Comparison of ENCODE assay signal across 10 cellular contexts in the genomic region with DNA sequence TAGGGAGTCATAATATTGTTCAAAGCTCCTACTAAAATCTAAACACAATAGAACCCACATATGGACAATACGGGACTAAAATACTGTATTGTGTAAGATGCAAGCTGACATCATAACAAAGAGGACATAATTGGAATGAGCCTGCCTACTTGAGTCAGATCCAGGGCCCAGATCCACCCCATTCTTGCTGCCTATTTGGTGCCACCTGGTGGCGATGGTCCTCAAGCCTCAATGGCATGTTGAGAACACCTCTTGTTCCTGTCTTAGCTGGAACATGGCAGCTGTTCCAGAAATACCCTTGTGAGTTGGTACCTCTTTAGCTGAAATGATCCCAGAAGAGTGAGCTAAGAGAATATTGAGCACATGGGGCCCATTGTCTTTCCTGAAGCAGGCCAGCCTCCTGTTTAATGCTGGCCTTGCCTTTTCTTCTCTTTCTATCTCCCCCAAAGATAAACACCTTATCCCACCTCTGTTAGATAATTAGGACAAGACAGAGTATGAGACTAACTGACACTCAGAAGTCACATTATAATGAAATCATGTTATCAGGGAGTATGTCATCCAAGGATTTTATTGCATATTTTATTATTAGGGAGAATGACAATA.
DNase-seq lines count a peak whose midpoint lies in the region; ATAC-seq, FAIRE-seq and TF ChIP-seq lines count a peak whose summit lies in the region.
"Had no signal": no experiment of that assay in that cellular context is flagged by ENCODE, and none has a peak within 500 bp of the region (broad histone marks: within the 10 kb centered on the region; RNA-seq: fewer than 3 reads in every experiment).

No MANE protein-coding gene starts in this region.

- TF ChIP-seq POLR2A in A549 (IDR thresholded peaks at IDR 0.05; ENCODE audit: low read length) (no peak), gastroesophageal sphincter (IDR thresholded peaks at IDR 0.05) (no peak)

- H3K27ac ChIP-seq in A549 (no peak overlapping the region), SU-DHL-6 (ENCODE audit: low read depth, low read length) (no peak overlapping the region), gastroesophageal sphincter (no peak overlapping the region)
- H3K27ac ChIP-seq: suprapubic skin had no signal

- H3F3A ChIP-seq in SU-DHL-6 (ENCODE audit: insufficient read depth) = no peaks in the 10 kb centered on the region

- TF ChIP-seq CTCF in A549 (IDR thresholded peaks at IDR 0.05) (peak; percentile 53), GM12875 (IDR thresholded peaks at IDR 0.05; ENCODE audit: borderline replicate concordance, insufficient read depth, low read depth, low read length) (peak; percentile 67), SU-DHL-6 (IDR thresholded peaks at IDR 0.05; ENCODE audit: insufficient read depth, low read length, poor library complexity, severe bottlenecking) (peak; percentile 63), progenitor cell of endocrine pancreas (IDR thresholded peaks at IDR 0.05; ENCODE audit: unreplicated experiment) (peak; percentile 80), gastroesophageal sphincter (IDR thresholded peaks at IDR 0.05) (peak in 1 of 4 experiments; percentile 35)

- 5% methylated on average over 2 of the region's 2 CpGs for WGBS in A549 (ENCODE audit: missing lambda C conversion rate)
- 19 to 33% methylated on average over 1 to 2 of the region's 2 CpGs for WGBS in gastroesophageal sphincter (ENCODE audit: low coverage in 1 of 2), 2 donors

- no peak overlapping the region for H3K4me2 ChIP-seq in A549
- H3K4me2 ChIP-seq in SU-DHL-6 (ENCODE audit: low read depth, low read length, poor library complexity, severe bottlenecking) = no peak overlapping the region

- H3K9ac ChIP-seq in SU-DHL-6 (ENCODE audit: low read length) = no peak overlapping the region

- H3K36me3 ChIP-seq in SU-DHL-6 (ENCODE audit: low read length) (no peaks in the 10 kb centered on the region), gastroesophageal sphincter (no peaks in the 10 kb centered on the region)
- H3K36me3 ChIP-seq: suprapubic skin had no signal

- no peaks in the 10 kb centered on the region for H3K36me3 Mint-ChIP-seq in progenitor cell of endocrine pancreas (ENCODE audit: insufficient read depth)

- H3K4me3 ChIP-seq in A549 (no peak overlapping the region), GM12875 (ENCODE audit: low read depth, low read length) (no peak overlapping the region), SU-DHL-6 (ENCODE audit: insufficient read depth, low read length, poor library complexity, severe bottlenecking) (no peak overlapping the region), gastroesophageal sphincter (no peak overlapping the region)
- H3K4me3 ChIP-seq: suprapubic skin had no signal

- peak; percentile 59 for FAIRE-seq in A549 (lab: Jason Lieb, UNC)
- FAIRE-seq: endothelial cell of umbilical vein had no signal

- POLR2A ChIA-PET in A549 (lab: Yijun Ruan, JAX) = no interaction called here

- H3K9me3 Mint-ChIP-seq in progenitor cell of endocrine pancreas (ENCODE audit: low read depth) = no peaks in the 10 kb centered on the region

- H2AFZ ChIP-seq in SU-DHL-6 (ENCODE audit: low read depth, low read length, severe bottlenecking) = no peak overlapping the region

- no peaks in the 10 kb centered on the region for H4K20me1 ChIP-seq in SU-DHL-6 (ENCODE audit: low read depth, low read length)

- peak; percentile 73 to 92 for ATAC-seq in A549
- ATAC-seq in HG02759 (IDR thresholded peaks at IDR 0.05; ENCODE audit: unreplicated experiment) = peak; percentile 87
- ATAC-seq in gastroesophageal sphincter = no peak

- H3K27me3 ChIP-seq in SU-DHL-6 (ENCODE audit: low read length) (no peaks in the 10 kb centered on the region), gastroesophageal sphincter (no peaks in the 10 kb centered on the region)
- H3K27me3 ChIP-seq: suprapubic skin had no signal

- no peak overlapping the region for H3K27ac Mint-ChIP-seq in progenitor cell of endocrine pancreas

- no peaks in the 10 kb centered on the region for H3K4me1 ChIP-seq in A549
- H3K4me1 ChIP-seq in gastroesophageal sphincter = no peaks in the 10 kb centered on the region
- H3K4me1 ChIP-seq: suprapubic skin had no signal

- H3K9me3 ChIP-seq in A549 (no peaks in the 10 kb centered on the region), SU-DHL-6 (ENCODE audit: insufficient read depth, low read length) (no peaks in the 10 kb centered on the region), gastroesophageal sphincter (no peaks in the 10 kb centered on the region)
- H3K9me3 ChIP-seq: suprapubic skin had no signal

- DNase-seq in A549 (ENCODE audit: low read depth in 1 of 2, low spot score in 1 of 2) (peak; percentile 21 to 77), NCI-H1092 treated with DMSO at 0.1 percent for 48 hours (lab: John Stamatoyannopoulos, UW) (peak; percentile 75), fibroblast of the conjunctiva (ENCODE audit: low read depth) (peak; percentile 21), progenitor cell of endocrine pancreas (ENCODE audit: low spot score, unreplicated experiment) (peak; percentile 62)

- no peaks in the 10 kb centered on the region for H3K4me1 Mint-ChIP-seq in progenitor cell of endocrine pancreas (ENCODE audit: low read depth)

- no peaks in the 10 kb centered on the region for H3K9me2 ChIP-seq in SU-DHL-6 (replicated peaks; ENCODE audit: insufficient read depth, low read length)

- no peaks in the 10 kb centered on the region for H3K79me2 ChIP-seq in SU-DHL-6 (ENCODE audit: insufficient read depth, low read length)

- no peaks in the 10 kb centered on the region for H3K27me3 Mint-ChIP-seq in progenitor cell of endocrine pancreas

- H3K4me3 Mint-ChIP-seq in progenitor cell of endocrine pancreas (ENCODE audit: low read depth) = no peak overlapping the region

- TF ChIP-seq EP300 in A549 (IDR thresholded peaks at IDR 0.05) (no peak), gastroesophageal sphincter (IDR thresholded peaks at IDR 0.05) (no peak)

- CTCF ChIA-PET in A549 (lab: Yijun Ruan, JAX) = interaction anchor here (0.6 to 1.4 kb wide), 6 partner anchors 13 to 864 kb away, joined by 3 to 5 read pairs (median 3); no protein-coding TSS in a partner anchor

- TF ChIP-seq RAD21 in A549 (conservative IDR thresholded peaks at IDR 0.05 in 1 of 2, IDR thresholded peaks at IDR 0.05 in 1 of 2) = peak; percentile 68 to 73

TF ChIP-seq in A549, 52 proteins besides CTCF, POLR2A, EP300 and RAD21:
- TF ChIP-seq MAZ (IDR thresholded peaks at IDR 0.05; ENCODE audit: borderline replicate concordance, low read depth, low read length) (no peak), SMC3 (IDR thresholded peaks at IDR 0.05) (peak; percentile 73)
TF ChIP-seq in A549: peak in this region for 1.

Comparison
In these comparisons a context has a peak if more than half of its experiments do, and no peak if none do; other contexts are left out.
1. DNase-seq: peak in every context shown above with its lines; median percentile 75 in NCI-H1092 treated with DMSO at 0.1 percent for 48 hours; 62 in progenitor cell of endocrine pancreas; 49 in A549; 21 in fibroblast of the conjunctiva.